In the genomic region with DNA sequence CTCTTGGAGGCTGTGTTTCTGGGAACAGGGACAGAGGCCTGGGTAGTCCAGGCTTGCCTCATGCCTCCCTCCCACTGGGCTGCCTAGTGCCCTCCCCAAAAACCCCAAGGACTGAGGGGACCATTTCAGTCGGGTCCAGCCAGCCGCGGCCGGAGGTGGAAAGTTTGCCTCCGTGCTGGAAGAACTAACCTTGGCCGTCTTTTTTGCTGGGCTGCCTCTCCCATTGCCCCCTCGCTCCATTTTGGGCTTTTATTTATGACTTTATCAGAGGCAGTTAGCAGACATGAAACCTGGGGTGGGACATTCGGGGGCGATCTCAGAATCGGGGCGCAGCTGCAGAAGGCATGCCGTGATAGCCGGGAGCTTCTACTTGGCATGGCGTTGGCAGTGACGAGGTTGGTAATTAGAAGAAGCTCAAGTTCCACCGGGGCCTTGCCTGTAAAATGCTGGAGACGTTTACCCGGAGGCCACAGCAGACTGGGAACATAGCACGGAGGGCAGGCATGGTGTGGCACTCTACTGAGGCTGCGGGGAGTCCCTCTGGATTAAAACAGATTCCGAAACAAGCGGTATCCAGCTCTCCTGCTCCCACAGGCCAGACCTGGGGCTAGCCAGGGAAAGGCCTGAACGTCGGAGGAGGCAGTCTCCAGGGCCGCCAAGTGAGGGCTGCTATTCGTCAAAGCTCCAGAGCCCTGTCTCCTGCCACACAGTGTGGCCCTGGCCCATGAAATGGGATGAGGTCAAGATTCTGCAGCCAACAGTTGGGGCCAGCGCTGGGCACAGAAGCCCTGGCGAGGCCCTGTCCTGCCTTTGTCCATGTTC, we compare ENCODE assay signal across 2 cellular contexts.
A peak's percentile ranks its signal among the peaks of the same experiment; 100 is the strongest.
TF ChIP-seq lines count a peak whose summit lies in the region.

No MANE protein-coding gene starts in this region.

TF ChIP-seq in SK-N-SH, 30 proteins besides CTCF, POLR2A, EP300 and RAD21 (continued from another document):
- TF ChIP-seq SIN3A (IDR thresholded peaks at IDR 0.05; ENCODE audit: borderline replicate concordance, low read depth, low read length), result 0 out of 2 replicates have a peak, but pooled peaks have one; percentile 17
- no peak for TF ChIP-seq ELF1 (IDR thresholded peaks at IDR 0.05)
- TF ChIP-seq CHD2 (IDR thresholded peaks at IDR 0.05; ENCODE audit: low read length, partially characterized antibody), result no peak
- TF ChIP-seq TCF12 (IDR thresholded peaks at IDR 0.05), result no peak
- no peak for TF ChIP-seq YY1 (IDR thresholded peaks at IDR 0.05; ENCODE audit: low read depth)
- no peak for TF ChIP-seq EZH2phosphoT487 (IDR thresholded peaks at IDR 0.05; ENCODE audit: borderline replicate concordance, low read depth)
- TF ChIP-seq MEF2A (IDR thresholded peaks at IDR 0.05; ENCODE audit: borderline replicate concordance, low read depth), result no peak

TF ChIP-seq in SK-N-SH treated with all-trans-retinoic acid at 6 μM for 48 hours, 23 proteins besides CTCF, POLR2A, EP300 and RAD21 (continued from another document):
- TF ChIP-seq, protein P1, sequence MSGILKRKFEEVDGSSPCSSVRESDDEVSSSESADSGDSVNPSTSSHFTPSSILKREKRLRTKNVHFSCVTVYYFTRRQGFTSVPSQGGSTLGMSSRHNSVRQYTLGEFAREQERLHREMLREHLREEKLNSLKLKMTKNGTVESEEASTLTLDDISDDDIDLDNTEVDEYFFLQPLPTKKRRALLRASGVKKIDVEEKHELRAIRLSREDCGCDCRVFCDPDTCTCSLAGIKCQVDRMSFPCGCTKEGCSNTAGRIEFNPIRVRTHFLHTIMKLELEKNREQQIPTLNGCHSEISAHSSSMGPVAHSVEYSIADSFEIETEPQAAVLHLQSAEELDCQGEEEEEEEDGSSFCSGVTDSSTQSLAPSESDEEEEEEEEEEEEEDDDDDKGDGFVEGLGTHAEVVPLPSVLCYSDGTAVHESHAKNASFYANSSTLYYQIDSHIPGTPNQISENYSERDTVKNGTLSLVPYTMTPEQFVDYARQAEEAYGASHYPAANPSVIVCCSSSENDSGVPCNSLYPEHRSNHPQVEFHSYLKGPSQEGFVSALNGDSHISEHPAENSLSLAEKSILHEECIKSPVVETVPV (CRISPR knock-in tag; IDR thresholded peaks at IDR 0.05), result no peak
